21 cellular contexts compared by ENCODE assay signal in genomic region chr7:510061-510481, GRCh38.
"Had no signal": no experiment of that assay in that cellular context is flagged by ENCODE, and none has a peak within 500 bp of the region (broad histone marks: within the 10 kb centered on the region; RNA-seq: fewer than 3 reads in every experiment).

No MANE protein-coding gene starts in this region.

- FAIRE-seq: islet of Langerhans, TTC549 had no signal

- H3K9me3 Mint-ChIP-seq: activated CD4-positive, alpha-beta T cell treated with anti-CD3 and anti-CD28 coated beads, Interleukin-2, amount 10 ng/mL, durations not matched to agents 24 days and 14 days; activated T-cell treated with anti-CD3 and anti-CD28 coated beads, Interleukin-2, amount 50 U/mL, for 72 hours; brain; effector memory CD8-positive, alpha-beta T cell; nephron progenitor cell; type B pancreatic cell had no signal

- H3K27me3 ChIP-seq: foreskin keratinocyte, SJSA1 had no signal

- H3K4me3 ChIP-seq: SJSA1 had no signal

- H3K27me3 Mint-ChIP-seq: activated naive CD8-positive, alpha-beta T cell had no signal

- H3K4me3 Mint-ChIP-seq: activated CD4-positive, alpha-beta T cell treated with anti-CD3 and anti-CD28 coated beads, Interleukin-2, amount 10 ng/mL, durations not matched to agents 24 days and 14 days; activated CD8-positive, alpha-beta T cell treated with anti-CD3 and anti-CD28 coated beads, Interleukin-2, amount 10 ng/mL, durations not matched to agents 7 days and 5 days; activated naive CD8-positive, alpha-beta T cell; activated T-cell treated with anti-CD3 and anti-CD28 coated beads, Interleukin-2, amount 50 U/mL, for 72 hours; brain; effector memory CD8-positive, alpha-beta T cell; nephron progenitor cell; type B pancreatic cell had no signal

- H3K27ac ChIP-seq: foreskin keratinocyte, SJSA1 had no signal

- ATAC-seq: activated CD8-positive, alpha-beta T cell treated with anti-CD3 and anti-CD28 coated beads, Interleukin-2, amount 10 ng/mL, durations not matched to agents 7 days and 5 days; activated T-cell treated with anti-CD3 and anti-CD28 coated beads, Interleukin-2, amount 50 U/mL, for 72 hours; effector memory CD8-positive, alpha-beta T cell; foreskin keratinocyte had no signal

- H3K36me3 Mint-ChIP-seq: activated naive CD8-positive, alpha-beta T cell; brain had no signal

- H3K9me3 ChIP-seq: SJSA1 had no signal

- DNase-seq: activated CD4-positive, alpha-beta T cell treated with anti-CD3 and anti-CD28 coated beads, Interleukin-2, amount 10 ng/mL, durations not matched to agents 24 days and 14 days; activated CD4-positive, CD25-positive, alpha-beta regulatory T cell; activated CD8-positive, alpha-beta memory T cell treated with anti-CD3 and anti-CD28 coated beads, Interleukin-2, amount 50 U/mL, for 48 hours; activated CD8-positive, alpha-beta T cell treated with anti-CD3 and anti-CD28 coated beads, Interleukin-2, amount 10 ng/mL, durations not matched to agents 7 days and 5 days; activated gamma-delta T cell treated with Interleukin-2 at 50 U/mL for 16 hours; activated T-cell treated with anti-CD3 and anti-CD28 coated beads, Interleukin-2, amount 50 U/mL, for 72 hours; amniotic stem cell; cerebellar nuclear complex; dermis blood vessel endothelial cell; effector memory CD8-positive, alpha-beta T cell; foreskin keratinocyte; nephron progenitor cell; stimulated activated CD4-positive, alpha-beta T cell treated with anti-CD3 and anti-CD28 coated beads, Interleukin-15, amount 100 ng/mL, for 24 hours; stimulated activated CD4-positive, alpha-beta T cell treated with anti-CD3 and anti-CD28 coated beads, Interleukin-4, amount 100 ng/mL, for 1 hour; stimulated activated naive CD4-positive, alpha-beta T cell had no signal

- H3K27ac Mint-ChIP-seq: activated CD4-positive, alpha-beta T cell treated with anti-CD3 and anti-CD28 coated beads, Interleukin-2, amount 10 ng/mL, durations not matched to agents 24 days and 14 days; activated CD8-positive, alpha-beta T cell treated with anti-CD3 and anti-CD28 coated beads, Interleukin-2, amount 10 ng/mL, durations not matched to agents 7 days and 5 days; activated naive CD8-positive, alpha-beta T cell; activated T-cell treated with anti-CD3 and anti-CD28 coated beads, Interleukin-2, amount 50 U/mL, for 72 hours; brain; effector memory CD8-positive, alpha-beta T cell; nephron progenitor cell; type B pancreatic cell had no signal
